Comparison of ENCODE assay signal across 17 cellular contexts in genomic region chr11:19279455-19279854, GRCh38. TPM values are rescaled to one million over a fixed set of nuclear protein-coding genes. Genes with fewer than 3 reads are reported as not detected.
DNase-seq lines count a peak whose midpoint lies in the region; ATAC-seq, FAIRE-seq and TF ChIP-seq lines count a peak whose summit lies in the region.
"Had no signal": no experiment of that assay in that cellular context is flagged by ENCODE, and none has a peak within 500 bp of the region (broad histone marks: within the 10 kb centered on the region; RNA-seq: fewer than 3 reads in every experiment).

No MANE protein-coding gene starts in this region.

- POLR2A ChIA-PET in A673 (lab: Charles Lee; ENCODE audit: low non-redundant PET) (no interaction called here), GM12878 (lab: Charles Lee) (no interaction called here)

- no peak for FAIRE-seq in GM12878 (lab: Jason Lieb, UNC)

- TF ChIP-seq CTCF in A673 (conservative IDR thresholded peaks at IDR 0.05; ENCODE audit: low read depth, low read length): 0 out of 2 replicates have a peak, but pooled peaks have one; percentile 15
- no peak for TF ChIP-seq CTCF in GM12865 (IDR thresholded peaks at IDR 0.05; ENCODE audit: insufficient read depth, low read depth, low read length, missing control alignments)
- TF ChIP-seq CTCF in NB4 (IDR thresholded peaks at IDR 0.05; ENCODE audit: low read depth, low read length): peak; percentile 20
- no peak for TF ChIP-seq CTCF in GM12878 (IDR thresholded peaks at IDR 0.05 in 2 of 3, conservative IDR thresholded peaks at IDR 0.05 in 1 of 3; ENCODE audit: control insufficient read depth in 2 of 3, extremely low read depth in 1 of 3, insufficient read depth in 1 of 3, low read depth in 3 of 3, low read length in 3 of 3)
- no peak for TF ChIP-seq CTCF in omental fat pad (IDR thresholded peaks at IDR 0.05)

- intact Hi-C loops in A673 (cut with micrococcal nuclease; ENCODE audit: unreplicated experiment) (no loop called here), GM12878 (cut with micrococcal nuclease; ENCODE audit: unreplicated experiment) (no loop called here)

- H3K4me3 ChIP-seq in A673 (ENCODE audit: low read depth, low read length, poor library complexity, severe bottlenecking): no peak overlapping the region
- H3K4me3 ChIP-seq in GM12865 (ENCODE audit: low read depth, low read length): no peak overlapping the region
- no peak overlapping the region for H3K4me3 ChIP-seq in NB4 (ENCODE audit: low read depth, low read length)
- H3K4me3 ChIP-seq in GM12878: no peak overlapping the region
- H3K4me3 ChIP-seq: heart right ventricle, right lobe of liver, suprapubic skin had no signal

- H3K27me3 ChIP-seq in A673 (replicated peaks; ENCODE audit: insufficient read depth, low read depth, low read length, poor library complexity) (no peaks in the 10 kb centered on the region), GM12878 (replicated peaks in 1 of 2; ENCODE audit: control insufficient read depth in 2 of 2, insufficient read depth in 2 of 2, low read length in 1 of 2) (no peaks in the 10 kb centered on the region)
- H3K27me3 ChIP-seq: heart right ventricle, right lobe of liver, suprapubic skin had no signal

- RAD21 ChIA-PET in GM12878 (lab: Charles Lee; ENCODE audit: unreplicated experiment): interaction anchor here (1.4 kb wide), 1 partner anchor 22 kb away, joined by 4 read pairs; no protein-coding TSS in a partner anchor

- H3K36me3 ChIP-seq in A673 (ENCODE audit: insufficient read depth, low read length, poor library complexity, severe bottlenecking) (no peaks in the 10 kb centered on the region), GM12878 (ENCODE audit: control insufficient read depth in 2 of 2, insufficient read depth in 2 of 2, low read length in 1 of 2) (no peaks in the 10 kb centered on the region)
- H3K36me3 ChIP-seq: heart right ventricle, right lobe of liver, suprapubic skin had no signal

- TF ChIP-seq EP300 in GM12878 (IDR thresholded peaks at IDR 0.05; ENCODE audit: borderline replicate concordance in 1 of 2, control insufficient read depth in 1 of 2, low read depth in 2 of 2, low read length in 2 of 2): no peak

- H3K4me1 ChIP-seq in A673 (ENCODE audit: insufficient read depth, low read length, poor library complexity, severe bottlenecking) (no peaks in the 10 kb centered on the region), GM12878 (ENCODE audit: control insufficient read depth, insufficient read depth, low read length) (peaks cover 6% of the 10 kb centered on the region)

- CTCF ChIA-PET in A673 (lab: Charles Lee) (no interaction called here), GM12878 (lab: Yijun Ruan, JAX) (interaction anchor here (0.9 to 1.5 kb wide), 4 partner anchors 20 to 277 kb away, joined by 3 to 5 read pairs (median 3); no protein-coding TSS in a partner anchor)

- SMC1A ChIA-PET in GM12878 (lab: Charles Lee; ENCODE audit: uncharacterized antibody, unreplicated experiment): interaction anchor here (0.6 to 0.7 kb wide), 3 partner anchors 90 to 1075 kb away, joined by 3 read pairs; no protein-coding TSS in a partner anchor

- no peak for TF ChIP-seq RAD21 in GM12878 (IDR thresholded peaks at IDR 0.05; ENCODE audit: insufficient read depth, low read depth, low read length)

- DNase-seq in A673 (ENCODE audit: low spot score): no peak
- peak; percentile 15 for DNase-seq in GM12865 (ENCODE audit: low read depth)
- peak; percentile 78 for DNase-seq in NB4 (ENCODE audit: low read depth)
- DNase-seq in GM12878 (ENCODE audit: low read depth, low spot score): no peak
- no peak for DNase-seq in CD1c-positive myeloid dendritic cell (ENCODE audit: extremely low spot score)
- DNase-seq in omental fat pad (ENCODE audit: low spot score): no peak
- DNase-seq in foreskin melanocyte: no peak
- no peak for DNase-seq in C1 segment of cervical spinal cord (lab: John Stamatoyannopoulos, UW)
- DNase-seq: activated B cell treated with CpG ODN at 0.5 μM for 24 hours; heart right ventricle; NCI-H1417 treated with DMSO at 0.1 percent for 48 hours; NCI-H526; occipital lobe; right lobe of liver; stimulated activated CD4-positive, alpha-beta T cell treated with anti-CD3 and anti-CD28 coated beads, Interleukin-1b, Interleukin-23, amount 100 ng/mL, for 48 hours; SW 1271 had no signal

- H3K27ac ChIP-seq in A673 (ENCODE audit: low read depth, low read length, poor library complexity, severe bottlenecking): no peak overlapping the region
- H3K27ac ChIP-seq in GM12878 (ENCODE audit: control insufficient read depth, insufficient read depth): no peak overlapping the region
- H3K27ac ChIP-seq: heart right ventricle, right lobe of liver, suprapubic skin had no signal

- in situ Hi-C loops in GM12878 (cut with MboI): no loop called here

- no peak overlapping the region for H3K4me2 ChIP-seq in GM12878 (ENCODE audit: control insufficient read depth, insufficient read depth)

- ATAC-seq in GM12878: peak; percentile 47
- no peak for ATAC-seq in omental fat pad (ENCODE audit: low FRiP score)
- ATAC-seq: heart right ventricle, right lobe of liver had no signal

- H2AFZ ChIP-seq in GM12878 (ENCODE audit: control insufficient read depth, low read depth, low read length): no peak overlapping the region

- no peak for TF ChIP-seq POLR2A in NB4 (IDR thresholded peaks at IDR 0.05; ENCODE audit: extremely low read depth, insufficient read length)
- TF ChIP-seq POLR2A in GM12878 (IDR thresholded peaks at IDR 0.05; ENCODE audit: low read depth, low read length): no peak

- no peaks in the 10 kb centered on the region for H3K79me2 ChIP-seq in GM12878 (ENCODE audit: control insufficient read depth, insufficient read depth, low read length)

- no peak overlapping the region for H3K9ac ChIP-seq in GM12878 (ENCODE audit: control insufficient read depth, insufficient read depth, low read length)

- H3K9me3 ChIP-seq in A673 (ENCODE audit: low read depth, low read length, poor library complexity, severe bottlenecking): no peaks in the 10 kb centered on the region
- no peaks in the 10 kb centered on the region for H3K9me3 ChIP-seq in GM12878 (replicated peaks; ENCODE audit: control insufficient read depth, insufficient read depth, low read length)
- H3K9me3 ChIP-seq: heart right ventricle, right lobe of liver, suprapubic skin had no signal

- no peaks in the 10 kb centered on the region for H4K20me1 ChIP-seq in GM12878 (ENCODE audit: control insufficient read depth, insufficient read depth)

- 55% methylated on average over 3 of the region's 3 CpGs for WGBS in GM12878 (ENCODE audit: insufficient coverage, insufficient replicate concordance, low lambda C conversion rate, missing lambda C conversion rate)

- BruUV-seq in A673 (replicated peaks; lab: Mats Ljungman, UMichigan): no TSS peak
- BruUV-seq in GM12878 (replicated peaks; lab: Mats Ljungman, UMichigan): no TSS peak

TF ChIP-seq in GM12878, 131 proteins besides CTCF, POLR2A, EP300 and RAD21 (continues in another document):
- TF ChIP-seq ZNF217 (IDR thresholded peaks at IDR 0.05) (no peak), CREB1 (IDR thresholded peaks at IDR 0.05; ENCODE audit: low read depth) (no peak), PRDM15 (CRISPR knock-in tag; IDR thresholded peaks at IDR 0.05) (no peak), POLR2AphosphoS5 (IDR thresholded peaks at IDR 0.05; ENCODE audit: low read length) (no peak)

RNA-seq across cellular contexts. Expression of gene E2F8, which starts 38.7 kb away (rescaled TPM):
- total RNA-seq in A673 (2021) (14.6 and 19.5 TPM in 2 replicates), GM12878 (2014; rRNA removed) (12.7 and 13.9 TPM in 2 replicates), GM12878 (2014; rRNA removed; fragmentation: Illumina TruSeq; extraction: Trizol) (16.8 TPM in 2 replicates), GM12878 (2021) (15.6 and 20.3 TPM in 2 replicates), omental fat pad (under 1 TPM in 1 of 4 donors, not detected in 3; 0.60 TPM)
- total RNA-seq in GM12878 (2013; cell fraction: nucleolus; rRNA removed): 21.5 and 24.7 TPM in 2 replicates
- 4.1 TPM for polyA plus RNA-seq in GM12878 (2011; ENCODE audit: low read depth)
- polyA plus RNA-seq in GM12878 (2011; rRNA removed) (22.3 and 27.2 TPM in 2 replicates), GM12878 (2014; fragmentation: Illumina TruSeq; extraction: Trizol) (28.1 and 29.2 TPM in 2 replicates), GM12878 (2014; fragmentation: Nextera tagmentation; extraction: Ambion mirVana) (1 to 10 TPM; 8.8 to 9.2 TPM), GM12878 (2014; rRNA removed) (14.8 and 15.0 TPM in 2 replicates), GM12878 (2016; fragmentation: Nextera tagmentation; extraction: Ambion mirVana) (10 to 100 TPM; 20.3 to 22.5 TPM)
- 17.6 and 18.3 TPM in 2 replicates for polyA plus RNA-seq in GM12878 (2011; cell fraction: cytosol; rRNA removed)
- polyA plus RNA-seq in GM12878 (2011; cell fraction: nucleus; rRNA removed): 50.2 and 52.5 TPM in 2 replicates
- polyA plus RNA-seq in GM12878 (2012): 7.0 and 7.8 TPM in 2 replicates
- 17.8 and 18.1 TPM in 2 replicates for polyA minus RNA-seq in GM12878 (2011; rRNA and poly(A)+ RNA removed)
- 6.0 and 10.1 TPM in 2 replicates for polyA minus RNA-seq in GM12878 (2011; cell fraction: cytosol; rRNA and poly(A)+ RNA removed)
- 31.4 and 53.8 TPM in 2 replicates for polyA minus RNA-seq in GM12878 (2011; cell fraction: nucleus; rRNA and poly(A)+ RNA removed)

Comparison
In these comparisons a context has a peak if more than half of its experiments do, and no peak if none do; other contexts are left out.
1. DNase-seq: peak in GM12865 (single experiment) and NB4 (single experiment); none in A673 (single experiment), GM12878 (single experiment), CD1c-positive myeloid dendritic cell (single experiment), omental fat pad (single experiment), foreskin melanocyte (single experiment) and C1 segment of cervical spinal cord (0 of 14).
2. CTCF ChIP-seq: peak in A673 (single experiment) and NB4 (single experiment); none in GM12865 (single experiment), GM12878 (0 of 3) and omental fat pad (0 of 3).